ENCODE assay signal across 12 cellular contexts in genomic region chr10:109898666-109899577, GRCh38. TPM values are rescaled to one million over a fixed set of nuclear protein-coding genes. Genes with fewer than 3 reads are reported as not detected.
A peak's percentile ranks its signal among the peaks of the same experiment; 100 is the strongest.
DNase-seq lines count a peak whose midpoint lies in the region; ATAC-seq and TF ChIP-seq lines count a peak whose summit lies in the region.
"Had no signal": no experiment of that assay in that cellular context is flagged by ENCODE, and none has a peak within 500 bp of the region (broad histone marks: within the 10 kb centered on the region; RNA-seq: fewer than 3 reads in every experiment).

No MANE protein-coding gene starts in this region.

- H3K4me1 Mint-ChIP-seq in nephron, result peaks cover 66% of the 10 kb centered on the region

- H3K4me3 Mint-ChIP-seq in nephron, result no peak overlapping the region

- TF ChIP-seq POLR2A in esophagus muscularis mucosa (IDR thresholded peaks at IDR 0.05; ENCODE audit: low read depth), result no peak

- 69% methylated on average over 6 of the region's 6 CpGs for WGBS in esophagus muscularis mucosa

- H3K27ac Mint-ChIP-seq in nephron, result peak overlapping the region; percentile 59 to 67 (median 63)

- H3K27ac ChIP-seq in esophagus muscularis mucosa (replicated peaks in 1 of 4), result peak overlapping the region; percentile 58 to 66 (median 64)
- H3K27ac ChIP-seq: HL-60 had no signal

- TF ChIP-seq EP300 in esophagus muscularis mucosa (IDR thresholded peaks at IDR 0.05), result no peak

- no peak for TF ChIP-seq CTCF in esophagus muscularis mucosa (IDR thresholded peaks at IDR 0.05)
- TF ChIP-seq CTCF in nephron (IDR thresholded peaks at IDR 0.05; ENCODE audit: unreplicated experiment in 3 of 3), result no peak

- H3K27me3 Mint-ChIP-seq in nephron (ENCODE audit: low read depth), result no peaks in the 10 kb centered on the region

- no peaks in the 10 kb centered on the region for H3K36me3 ChIP-seq in esophagus muscularis mucosa

- peaks cover 64 to 79% (median 75%) of the 10 kb centered on the region in 4 donors for H3K4me1 ChIP-seq in esophagus muscularis mucosa
- H3K4me1 ChIP-seq: BE2C had no signal

- no peak overlapping the region for H3K4me3 ChIP-seq in esophagus muscularis mucosa

- DNase-seq in Right ventricle myocardium inferior (ENCODE audit: missing footprints) (no peak), cardiac septum (ENCODE audit: low spot score) (no peak), esophagus muscularis mucosa (ENCODE audit: extremely low spot score) (peak; percentile 84), NCI-H128 (lab: John Stamatoyannopoulos, UW; ENCODE audit: unreplicated experiment) (no peak), DMS114 treated with DMSO at 0.1 percent for 48 hours (lab: John Stamatoyannopoulos, UW; ENCODE audit: unreplicated experiment) (no peak)
- no peak for DNase-seq in stimulated activated CD4-positive, alpha-beta T cell treated with anti-CD3 and anti-CD28 coated beads, Interleukin-4, amount 100 ng/mL, for 4 hours
- DNase-seq: activated effector memory CD4-positive, alpha-beta T cell treated with anti-CD3 and anti-CD28 coated beads, Interleukin-2, amount 50 U/mL, for 16 hours; BE2C; NCI-H2171 had no signal

- H3K9me3 Mint-ChIP-seq in nephron, result no peaks in the 10 kb centered on the region

- no peaks in the 10 kb centered on the region for H3K27me3 ChIP-seq in esophagus muscularis mucosa
- H3K27me3 ChIP-seq: BE2C had no signal

- H3K9me3 ChIP-seq in esophagus muscularis mucosa, result no peaks in the 10 kb centered on the region
- H3K9me3 ChIP-seq: BE2C had no signal

- intact Hi-C loops in Right ventricle myocardium inferior (cut with DNase I), result loop anchor here (2.0 to 5.0 kb wide), 3 partner anchors 108 to 668 kb away; partner anchors contain the start of genes ADD3 and SMC3
- intact Hi-C loops in cardiac septum (cut with DNase I), result loop anchor here (5.0 kb wide), 4 partner anchors 68 to 323 kb away; partner anchors contain the start of gene MXI1
- intact Hi-C loops in esophagus muscularis mucosa (cut with DNase I), result no loop called here

- peaks cover 57% of the 10 kb centered on the region for H3K36me3 Mint-ChIP-seq in nephron (ENCODE audit: low read depth)

- ATAC-seq in Right ventricle myocardium inferior (peak; percentile 37), HG03135 (IDR thresholded peaks at IDR 0.05; ENCODE audit: unreplicated experiment) (no peak)

RNA-seq across cellular contexts. Expression of gene XPNPEP1, which starts 24.4 kb away (rescaled TPM):
- total RNA-seq in Right ventricle myocardium inferior (43.6 TPM), cardiac septum (43.5 TPM), esophagus muscularis mucosa (10 to 100 TPM; 43.2 to 61.9 (median 48.8) TPM)
